In the genomic region with DNA sequence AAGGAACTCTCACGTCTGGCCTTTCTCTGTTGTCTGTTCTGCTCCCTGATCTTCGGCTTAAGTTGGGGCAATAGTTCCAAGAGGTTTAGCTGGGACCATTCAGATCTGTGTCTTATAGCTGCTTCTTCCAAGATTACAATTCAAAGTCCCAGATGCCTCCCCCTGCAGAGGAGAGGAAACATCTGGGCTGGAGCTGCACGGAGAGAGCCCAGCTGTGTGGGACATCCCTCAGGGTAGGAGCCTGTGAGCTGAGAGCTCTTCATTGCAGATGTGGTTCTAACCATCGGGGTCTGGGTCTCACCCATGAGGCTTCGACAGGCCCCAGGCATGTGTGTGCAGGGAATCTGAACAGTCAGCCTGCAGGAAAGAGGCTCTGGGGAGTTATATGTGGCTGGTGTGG, we compare ENCODE assay signal across 13 cellular contexts. TPM values are rescaled to one million over a fixed set of nuclear protein-coding genes. Genes with fewer than 3 reads are reported as not detected.
DNase-seq lines count a peak whose midpoint lies in the region; ATAC-seq and TF ChIP-seq lines count a peak whose summit lies in the region.
"Had no signal": no experiment of that assay in that cellular context is flagged by ENCODE, and none has a peak within 500 bp of the region (broad histone marks: within the 10 kb centered on the region; RNA-seq: fewer than 3 reads in every experiment).

No MANE protein-coding gene starts in this region.

- H3K4me1 Mint-ChIP-seq in CD4-positive, CD25-positive, alpha-beta regulatory T cell: peaks cover 12 to 78% (median 44%) of the 10 kb centered on the region in 4 donors
- H3K4me1 Mint-ChIP-seq in naive thymus-derived CD8-positive, alpha-beta T cell: peaks cover 33 to 79% (median 69%) of the 10 kb centered on the region in 4 donors

- H3K27ac ChIP-seq in CD4-positive, CD25-positive, alpha-beta regulatory T cell (ENCODE audit: insufficient read depth, low read length, poor library complexity, severe bottlenecking): no peak overlapping the region
- H3K27ac ChIP-seq in ectodermal cell (ENCODE audit: insufficient read depth, low read depth, low read length, poor library complexity, severe bottlenecking): peak overlapping the region; percentile 44

- no peaks in the 10 kb centered on the region for H3K27me3 ChIP-seq in CD4-positive, CD25-positive, alpha-beta regulatory T cell (ENCODE audit: control insufficient read depth, insufficient read depth, low read length)
- H3K27me3 ChIP-seq in Loucy (ENCODE audit: insufficient read depth, low read length, poor library complexity, severe bottlenecking) (no peaks in the 10 kb centered on the region), ectodermal cell (ENCODE audit: control insufficient read depth, insufficient read depth, low read length, poor library complexity, severe bottlenecking) (no peaks in the 10 kb centered on the region)

- H3F3A ChIP-seq in Loucy (ENCODE audit: low read depth): no peaks in the 10 kb centered on the region

- H3K27me3 Mint-ChIP-seq in CD4-positive, CD25-positive, alpha-beta regulatory T cell: no peaks in the 10 kb centered on the region
- H3K27me3 Mint-ChIP-seq in naive thymus-derived CD8-positive, alpha-beta T cell: no peaks in the 10 kb centered on the region

- H3K9me3 Mint-ChIP-seq in CD4-positive, CD25-positive, alpha-beta regulatory T cell: no peaks in the 10 kb centered on the region
- no peaks in the 10 kb centered on the region for H3K9me3 Mint-ChIP-seq in naive thymus-derived CD8-positive, alpha-beta T cell

- no peak for DNase-seq in CD4-positive, CD25-positive, alpha-beta regulatory T cell
- DNase-seq in naive thymus-derived CD8-positive, alpha-beta T cell: no peak
- DNase-seq in C1 segment of cervical spinal cord (lab: John Stamatoyannopoulos, UW) (no peak), NCI-H2081 treated with DMSO at 0.1 percent for 48 hours (lab: John Stamatoyannopoulos, UW) (no peak), NCI-H1417 (lab: John Stamatoyannopoulos, UW) (no peak)
- DNase-seq: effector CD4-positive, alpha-beta T cell; MM.1S; NCI-H2171; OCI-M1 had no signal

- peaks cover 6% of the 10 kb centered on the region for H3K36me3 Mint-ChIP-seq in CD4-positive, CD25-positive, alpha-beta regulatory T cell
- H3K36me3 Mint-ChIP-seq in naive thymus-derived CD8-positive, alpha-beta T cell: peaks cover 0 to 2% (median 0%) of the 10 kb centered on the region in 3 donors

- 73 to 76% methylated on average over 5 of the region's 5 CpGs for WGBS in ectodermal cell, 2 experiments

- no peaks in the 10 kb centered on the region for H3K9me2 ChIP-seq in Loucy (replicated peaks; ENCODE audit: low read depth, low read length)

- H3K4me1 ChIP-seq in CD4-positive, CD25-positive, alpha-beta regulatory T cell (ENCODE audit: control insufficient read depth, insufficient read depth, low read length, poor library complexity, severe bottlenecking): peaks cover 43% of the 10 kb centered on the region
- peaks cover 54% of the 10 kb centered on the region for H3K4me1 ChIP-seq in Loucy (ENCODE audit: insufficient read depth, low read length, poor library complexity, severe bottlenecking)
- peaks cover 8% of the 10 kb centered on the region for H3K4me1 ChIP-seq in ectodermal cell (ENCODE audit: control insufficient read depth, insufficient read depth, low read length)

- H3K4me3 Mint-ChIP-seq in CD4-positive, CD25-positive, alpha-beta regulatory T cell: peak overlapping the region in 1 of 4 donors; percentile 41
- peak overlapping the region in 2 of 10 donors; percentile 7 to 20 for H3K4me3 Mint-ChIP-seq in naive thymus-derived CD8-positive, alpha-beta T cell

- no peak overlapping the region for H3K4me3 ChIP-seq in CD4-positive, CD25-positive, alpha-beta regulatory T cell (ENCODE audit: low read depth, low read length)
- no peak overlapping the region for H3K4me3 ChIP-seq in Loucy (ENCODE audit: low read length, poor library complexity, severe bottlenecking)
- H3K4me3 ChIP-seq in ectodermal cell (ENCODE audit: insufficient read depth, low read depth, low read length): no peak overlapping the region

- no peaks in the 10 kb centered on the region for H3K9me3 ChIP-seq in CD4-positive, CD25-positive, alpha-beta regulatory T cell (ENCODE audit: control insufficient read depth in 2 of 2, low read length in 2 of 2)
- no peaks in the 10 kb centered on the region for H3K9me3 ChIP-seq in Loucy (ENCODE audit: insufficient read depth, low read depth, low read length)
- no peaks in the 10 kb centered on the region for H3K9me3 ChIP-seq in ectodermal cell (ENCODE audit: control insufficient read depth, low read length)

- H2AFZ ChIP-seq in Loucy (ENCODE audit: low read length): no peak overlapping the region

- ATAC-seq in CD4-positive, CD25-positive, alpha-beta regulatory T cell (ENCODE audit: low read depth in 2 of 2): no peak
- ATAC-seq in naive thymus-derived CD8-positive, alpha-beta T cell: no peak
- ATAC-seq in GM21390 (IDR thresholded peaks at IDR 0.05; ENCODE audit: unreplicated experiment): no peak
- ATAC-seq: left lobe of liver had no signal

- no peaks in the 10 kb centered on the region for H3K79me2 ChIP-seq in Loucy (ENCODE audit: insufficient read depth, low read length)

- peak overlapping the region; percentile 48 for H3K9ac ChIP-seq in Loucy (ENCODE audit: low read depth, low read length, poor library complexity, severe bottlenecking)

- peak overlapping the region; percentile 4 for H3K4me2 ChIP-seq in Loucy (ENCODE audit: low read depth, low read length, poor library complexity, severe bottlenecking)

- POLR2A ChIA-PET in naive thymus-derived CD8-positive, alpha-beta T cell (lab: Charles Lee): interaction anchor here (1.7 to 45.2 kb wide), 5 partner anchors 9 to 39 kb away, joined by 6 to 1842 read pairs (median 252); a partner anchor contains a TSS

- no peaks in the 10 kb centered on the region for H3K36me3 ChIP-seq in CD4-positive, CD25-positive, alpha-beta regulatory T cell (ENCODE audit: control insufficient read depth, insufficient read depth, low read length)
- H3K36me3 ChIP-seq in Loucy (ENCODE audit: insufficient read depth, low read length): no peaks in the 10 kb centered on the region
- no peaks in the 10 kb centered on the region for H3K36me3 ChIP-seq in ectodermal cell (ENCODE audit: control insufficient read depth, insufficient read depth, low read length)

- TF ChIP-seq CTCF in Loucy (conservative IDR thresholded peaks at IDR 0.05; ENCODE audit: low read length): no peak

- no peaks in the 10 kb centered on the region for H4K20me1 ChIP-seq in Loucy (ENCODE audit: insufficient read depth, low read length, poor library complexity, severe bottlenecking)

- peak overlapping the region; percentile 61 to 77 (median 74) for H3K27ac Mint-ChIP-seq in CD4-positive, CD25-positive, alpha-beta regulatory T cell
- H3K27ac Mint-ChIP-seq in naive thymus-derived CD8-positive, alpha-beta T cell: peak overlapping the region in 9 of 10 donors; percentile 7 to 92 (median 70)

RNA-seq across cellular contexts. Expression of a gene that starts 9.0 kb away (rescaled TPM):
- 149 TPM for total RNA-seq in CD4-positive, CD25-positive, alpha-beta regulatory T cell
- polyA plus RNA-seq in CD4-positive, CD25-positive, alpha-beta regulatory T cell: 10 to 100 TPM; 21.4 to 43.2 (median 31.9) TPM
- polyA plus RNA-seq in ectodermal cell (2013, experiment 1 of 4): 26.2 TPM
- 27.1 TPM for polyA plus RNA-seq in ectodermal cell (2013, experiment 2 of 4)
- 21.0 TPM for polyA plus RNA-seq in ectodermal cell (2013, experiment 3 of 4)
- polyA plus RNA-seq in ectodermal cell (2013, experiment 4 of 4): 28.5 TPM
- 100 to 1,000 TPM; 143 to 144 TPM for total RNA-seq in naive thymus-derived CD8-positive, alpha-beta T cell
- 10 to 100 TPM in 1 of 3 donors, 1 to 10 TPM in 2; 6.3 to 11.8 (median 9.4) TPM for polyA plus RNA-seq in naive thymus-derived CD8-positive, alpha-beta T cell

RNA-seq across cellular contexts. Expression of a gene that starts 40.6 kb away (rescaled TPM):
- 167 TPM for total RNA-seq in CD4-positive, CD25-positive, alpha-beta regulatory T cell
- 10 to 100 TPM; 13.5 to 18.7 (median 16.5) TPM for polyA plus RNA-seq in CD4-positive, CD25-positive, alpha-beta regulatory T cell
- polyA plus RNA-seq in ectodermal cell (2013, experiment 1 of 4): 3.4 TPM
- polyA plus RNA-seq in ectodermal cell (2013, experiment 2 of 4): 3.3 TPM
- polyA plus RNA-seq in ectodermal cell (2013, experiment 3 of 4): 3.0 TPM
- 3.6 TPM for polyA plus RNA-seq in ectodermal cell (2013, experiment 4 of 4)
- total RNA-seq in naive thymus-derived CD8-positive, alpha-beta T cell: 100 to 1,000 TPM; 125 to 126 TPM
- 1 to 10 TPM; 3.7 to 7.0 (median 4.9) TPM for polyA plus RNA-seq in naive thymus-derived CD8-positive, alpha-beta T cell

RNA-seq across cellular contexts. Expression of a gene that starts 43.2 kb away (rescaled TPM):
- 44.0 TPM for total RNA-seq in CD4-positive, CD25-positive, alpha-beta regulatory T cell
- polyA plus RNA-seq in CD4-positive, CD25-positive, alpha-beta regulatory T cell: 10 to 100 TPM; 27.0 to 34.5 (median 29.9) TPM
- 37.9 TPM for polyA plus RNA-seq in ectodermal cell (2013, experiment 1 of 4)
- polyA plus RNA-seq in ectodermal cell (2013, experiment 2 of 4): 46.8 TPM
- 34.2 TPM for polyA plus RNA-seq in ectodermal cell (2013, experiment 3 of 4)
- polyA plus RNA-seq in ectodermal cell (2013, experiment 4 of 4): 35.2 TPM
- 10 to 100 TPM; 53.0 to 57.9 TPM for total RNA-seq in naive thymus-derived CD8-positive, alpha-beta T cell
- polyA plus RNA-seq in naive thymus-derived CD8-positive, alpha-beta T cell: 10 to 100 TPM; 13.7 to 23.4 (median 23.3) TPM
